Comparison of ENCODE assay signal across 23 cellular contexts in genomic region chr1:244346972-244347618, GRCh38.
DNase-seq lines count a peak whose midpoint lies in the region; ATAC-seq, FAIRE-seq and TF ChIP-seq lines count a peak whose summit lies in the region.
"Had no signal": no experiment of that assay in that cellular context is flagged by ENCODE, and none has a peak within 500 bp of the region (broad histone marks: within the 10 kb centered on the region; RNA-seq: fewer than 3 reads in every experiment).

No MANE protein-coding gene starts in this region.

- H3K9me3 ChIP-seq in K562 (replicated peaks; ENCODE audit: control insufficient read depth, insufficient read depth, low read depth, low read length) (no peaks in the 10 kb centered on the region; the same call in 1 of the 2 replicates), vagina (no peaks in the 10 kb centered on the region)
- H3K9me3 ChIP-seq: Peyer's patch had no signal

- no peak for TF ChIP-seq CTCF in K562 (IDR thresholded peaks at IDR 0.05 in 2 of 3, conservative IDR thresholded peaks at IDR 0.05 in 1 of 3; ENCODE audit: insufficient read depth in 2 of 3, low read depth in 1 of 3, low read length in 3 of 3)
- no peak for TF ChIP-seq CTCF in vagina (IDR thresholded peaks at IDR 0.05)

- POLR2A ChIA-PET in K562 (lab: Yijun Ruan, JAX) = interaction anchor here (0.6 to 1.4 kb wide), 3 partner anchors 10 to 23 kb away, joined by 3 to 5 read pairs (median 4); no protein-coding TSS in a partner anchor

- H3K9me1 ChIP-seq in K562 (ENCODE audit: control insufficient read depth, insufficient read depth, low read length) = no peaks in the 10 kb centered on the region

- in situ Hi-C loops in K562 (cut with MboI) = no loop called here

- no peak overlapping the region for H3K4me3 ChIP-seq in K562
- H3K4me3 ChIP-seq in vagina = no peak overlapping the region
- H3K4me3 ChIP-seq: Peyer's patch had no signal

- CTCF ChIA-PET in K562 (lab: Yijun Ruan, JAX; ENCODE audit: low intra/inter-chr PET ratio) = no interaction called here

- TF ChIP-seq EP300 in K562 (IDR thresholded peaks at IDR 0.05; ENCODE audit: low read length) = no peak

- TF ChIP-seq POLR2A in K562 (conservative IDR thresholded peaks at IDR 0.05) = no peak
- no peak for TF ChIP-seq POLR2A in vagina (IDR thresholded peaks at IDR 0.05)

- H3K27me3 ChIP-seq in K562 (ENCODE audit: control insufficient read depth in 2 of 2, insufficient read depth in 2 of 2, low read length in 2 of 2) = no peaks in the 10 kb centered on the region
- no peaks in the 10 kb centered on the region for H3K27me3 ChIP-seq in vagina
- H3K27me3 ChIP-seq: Peyer's patch had no signal

- H3K36me3 ChIP-seq in K562 (ENCODE audit: control insufficient read depth, insufficient read depth, low read length) (no peaks in the 10 kb centered on the region), vagina (no peaks in the 10 kb centered on the region)
- H3K36me3 ChIP-seq: Peyer's patch had no signal

- DNase-seq in NCI-H226 (peak; percentile 71), K562 (ENCODE audit: extremely low read depth in 1 of 4, low spot score in 3 of 4) (no peak), iris pigment epithelial cell (ENCODE audit: low read depth) (peak; percentile 10), vagina (ENCODE audit: extremely low spot score in 2 of 2) (peak; percentile 49 to 80), NCI-H1092 (lab: John Stamatoyannopoulos, UW) (no peak), RCC 7860 (ENCODE audit: low spot score) (no peak)
- DNase-seq: activated CD4-positive, CD25-positive, alpha-beta regulatory T cell; activated naive CD4-positive, alpha-beta T cell treated with anti-CD3 and anti-CD28 coated beads, Interleukin-2, amount 50 U/mL, for 16 hours; DND-41; naive thymus-derived CD4-positive, alpha-beta T cell; NCI-H146; NCI-H510A treated with DMSO at 0.1 percent for 48 hours; NK-92 treated with Interleukin-12 subunit alpha and Interleukin-12 subunit beta, amount 100 ng/mL, for 24 hours; occipital lobe; stimulated activated CD4-positive, alpha-beta T cell treated with anti-CD3 and anti-CD28 coated beads, Interleukin-2, amount 100 ng/mL, for 24 hours; SW 1271; trophoblast cell had no signal

- intact Hi-C loops in K562 (cut with micrococcal nuclease) (no loop called here), vagina (cut with DNase I) (no loop called here)

- peak overlapping the region; percentile 92 for H2AFZ ChIP-seq in K562 (ENCODE audit: low read depth, low read length)

- H4K20me1 ChIP-seq in K562 (replicated peaks; ENCODE audit: control insufficient read depth, insufficient read depth, low read length) = no peaks in the 10 kb centered on the region

- H3K4me1 ChIP-seq in K562 (replicated peaks in 1 of 2; ENCODE audit: control insufficient read depth in 2 of 2, insufficient read depth in 2 of 2, low read length in 2 of 2) (peaks cover 29 to 46% of the 10 kb centered on the region in 2 experiments), vagina (peaks cover 27% of the 10 kb centered on the region)

- BruUV-seq in K562 (replicated peaks; lab: Mats Ljungman, UMichigan) = no TSS peak

- 0 out of 4 replicates have a peak overlapping the region, but pooled peaks of 1 of the 2 experiments have one; percentile 15 for H3K9ac ChIP-seq in K562 (ENCODE audit: insufficient read depth in 1 of 2, low read depth in 2 of 2, low read length in 2 of 2)

- FAIRE-seq in K562 (lab: Jason Lieb, UNC) (no peak), RCC 7860 (lab: Jason Lieb, UNC) (no peak)
- FAIRE-seq: colon, endometrium, GM19239, islet of Langerhans had no signal

- ATAC-seq in K562 = no peak
- ATAC-seq in GM21529 (IDR thresholded peaks at IDR 0.05; ENCODE audit: unreplicated experiment) = no peak
- ATAC-seq: naive thymus-derived CD4-positive, alpha-beta T cell had no signal

- 74% methylated on average over 6 of the region's 6 CpGs for WGBS in K562 (ENCODE audit: insufficient coverage, low coverage, missing lambda C conversion rate)

- H3K79me2 ChIP-seq in K562 (ENCODE audit: control insufficient read depth, insufficient read depth, low read length) = no peaks in the 10 kb centered on the region

- peak overlapping the region; percentile 59; the same call in 1 of the 2 replicates for H3K4me2 ChIP-seq in K562 (ENCODE audit: insufficient read depth, low read length)

- H3K27ac ChIP-seq in K562 (ENCODE audit: extremely low read depth, low read depth, low read length) (no peak overlapping the region), vagina (no peak overlapping the region)
- H3K27ac ChIP-seq: Peyer's patch had no signal

- no peak for TF ChIP-seq RAD21 in K562 (CRISPR knock-in tag; conservative IDR thresholded peaks at IDR 0.05 in 1 of 2, IDR thresholded peaks at IDR 0.05 in 1 of 2)

TF ChIP-seq in K562, 482 proteins besides CTCF, POLR2A, EP300 and RAD21 (continues in another document):
- TF ChIP-seq CBX8 (IDR thresholded peaks at IDR 0.05; ENCODE audit: borderline replicate concordance, extremely low read depth, low read depth, low read length, poor library complexity, severe bottlenecking) (no peak), ZNF668 (CRISPR knock-in tag; IDR thresholded peaks at IDR 0.05) (0 out of 2 replicates have a peak, but pooled peaks have one; percentile 62), KLF13 (tag; IDR thresholded peaks at IDR 0.05; ENCODE audit: borderline replicate concordance, low read depth) (no peak), BHLHE40 (IDR thresholded peaks at IDR 0.05; ENCODE audit: low read length) (no peak), ZNF586 (CRISPR knock-in tag; conservative IDR thresholded peaks at IDR 0.05) (no peak), PHB (CRISPR knock-in tag; IDR thresholded peaks at IDR 0.05) (no peak), CREB3 (tag; conservative IDR thresholded peaks at IDR 0.05; ENCODE audit: low read depth) (0 out of 2 replicates have a peak, but pooled peaks have one; percentile 10), RBM17 (IDR thresholded peaks at IDR 0.05; ENCODE audit: borderline replicate concordance, low read depth, low read length) (no peak), ERF (CRISPR knock-in tag; IDR thresholded peaks at IDR 0.05) (no peak), ZBTB9 (CRISPR knock-in tag; IDR thresholded peaks at IDR 0.05) (no peak), ZNF217 (CRISPR knock-in tag; IDR thresholded peaks at IDR 0.05) (no peak), HMG20B (CRISPR knock-in tag; IDR thresholded peaks at IDR 0.05) (no peak), BCLAF1 (IDR thresholded peaks at IDR 0.05; ENCODE audit: borderline replicate concordance in 1 of 2, control insufficient read depth in 1 of 2, low read depth in 2 of 2, low read length in 1 of 2) (no peak), ATF4 (CRISPR knock-in tag; IDR thresholded peaks at IDR 0.05) (no peak), HDAC8 (tag; IDR thresholded peaks at IDR 0.05) (0 out of 2 replicates have a peak, but pooled peaks have one; percentile 23), BACH1 (tag; IDR thresholded peaks at IDR 0.05) (0 out of 2 replicates have a peak, but pooled peaks have one; percentile 18)

Comparison
In these comparisons a context has a peak if more than half of its experiments do, and no peak if none do; other contexts are left out.
1. DNase-seq: peak in NCI-H226 (single experiment), iris pigment epithelial cell (single experiment) and vagina (2 of 2); none in K562 (0 of 4), NCI-H1092 (single experiment) and RCC 7860 (single experiment).